ENCODE assay signal across 36 cellular contexts in genomic region chr1:90824551-90824950, GRCh38.
"Had no signal": no experiment of that assay in that cellular context is flagged by ENCODE, and none has a peak within 500 bp of the region (broad histone marks: within the 10 kb centered on the region; RNA-seq: fewer than 3 reads in every experiment).

No MANE protein-coding gene starts in this region.

- H3K36me3 ChIP-seq: MG63 had no signal

- H3K27me3 ChIP-seq: MG63 had no signal

- DNase-seq: Karpas-422, Kasumi-1, KG1, MG63, MM.1S, MV-4-11, NCI-H1048, NCI-H1092, NCI-H1092 treated with DMSO at 0.1 percent for 48 hours, NCI-H1105, NCI-H1105 treated with DMSO at 0.1 percent for 48 hours, NCI-H1417, NCI-H1417 treated with DMSO at 0.1 percent for 48 hours, NCI-H1436, NCI-H1436 treated with DMSO at 0.1 percent for 48 hours, NCI-H146, NCI-H1694, NCI-H1694 treated with DMSO at 0.1 percent for 48 hours, NCI-H187, NCI-H187 treated with DMSO at 0.1 percent for 48 hours, NCI-H1930, NCI-H2029, NCI-H2029 treated with DMSO at 0.1 percent for 48 hours, NCI-H2081, NCI-H2081 treated with DMSO at 0.1 percent for 48 hours, NCI-H2107, NCI-H2171, NCI-H2171 treated with DMSO at 0.1 percent for 48 hours, NCI-H2227 treated with DMSO at 0.1 percent for 48 hours, NCI-H226, NCI-H345, NCI-H446, NCI-H446 treated with DMSO at 0.1 percent for 48 hours, NCI-H510A, NCI-H510A treated with DMSO at 0.1 percent for 48 hours had no signal

- H3K9ac ChIP-seq: KMS-11 had no signal

- H3K27ac ChIP-seq: KMS-11 had no signal

- H3K4me2 ChIP-seq: KMS-11 had no signal

- H3K9me3 ChIP-seq: MG63 had no signal

- H3K4me3 ChIP-seq: MG63 had no signal
